Comparison of ENCODE assay signal across 8 cellular contexts in genomic region chr6:52577022-52577777, GRCh38. TPM values are rescaled to one million over a fixed set of nuclear protein-coding genes. Genes with fewer than 3 reads are reported as not detected.
DNase-seq lines count a peak whose midpoint lies in the region; ATAC-seq and TF ChIP-seq lines count a peak whose summit lies in the region.

A gene with protein sequence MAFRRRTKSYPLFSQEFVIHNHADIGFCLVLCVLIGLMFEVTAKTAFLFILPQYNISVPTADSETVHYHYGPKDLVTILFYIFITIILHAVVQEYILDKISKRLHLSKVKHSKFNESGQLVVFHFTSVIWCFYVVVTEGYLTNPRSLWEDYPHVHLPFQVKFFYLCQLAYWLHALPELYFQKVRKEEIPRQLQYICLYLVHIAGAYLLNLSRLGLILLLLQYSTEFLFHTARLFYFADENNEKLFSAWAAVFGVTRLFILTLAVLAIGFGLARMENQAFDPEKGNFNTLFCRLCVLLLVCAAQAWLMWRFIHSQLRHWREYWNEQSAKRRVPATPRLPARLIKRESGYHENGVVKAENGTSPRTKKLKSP (minus strand): TSS chr6:52577060. CDS start chr6:52576915, 145 bp downstream.

- H3K4me3 ChIP-seq in BE2C (ENCODE audit: low read depth, low read length) (peak within 1 kb of the TSS; percentile 53), endocrine pancreas (ENCODE audit: control insufficient read depth, insufficient read depth, low read length) (peak within 1 kb of the TSS; percentile 95)

- H3K36me3 ChIP-seq in BE2C = no peaks in the 10 kb centered on the region
- H3K36me3 ChIP-seq in endocrine pancreas (ENCODE audit: control insufficient read depth, insufficient read depth, low read length) = no peaks in the 10 kb centered on the region

- H3K4me1 ChIP-seq in BE2C (peaks cover 11% of the 10 kb centered on the region), endocrine pancreas (ENCODE audit: control insufficient read depth, insufficient read depth, low read length) (peaks cover 7% of the 10 kb centered on the region)

- H3K27me3 ChIP-seq in BE2C (no peaks in the 10 kb centered on the region), endocrine pancreas (ENCODE audit: control insufficient read depth, insufficient read depth, low read length) (no peaks in the 10 kb centered on the region)

- ATAC-seq in GM19035 (IDR thresholded peaks at IDR 0.05; ENCODE audit: unreplicated experiment) (peak; percentile 57), HG03280 (IDR thresholded peaks at IDR 0.05; ENCODE audit: unreplicated experiment) (peak; percentile 55)

- no peaks in the 10 kb centered on the region for H3K9me3 ChIP-seq in BE2C
- H3K9me3 ChIP-seq in endocrine pancreas (ENCODE audit: control insufficient read depth, low read length) = no peaks in the 10 kb centered on the region

- DNase-seq in BE2C (peak; percentile 92), NCI-H82 treated with DMSO at 0.1 percent for 48 hours (lab: John Stamatoyannopoulos, UW; ENCODE audit: unreplicated experiment) (peak; percentile 41), mesenteric fat pad (ENCODE audit: low spot score) (peak; percentile 94)
- DNase-seq in activated CD8-positive, alpha-beta memory T cell treated with anti-CD3 and anti-CD28 coated beads for 48 hours (ENCODE audit: low read depth in 2 of 3, low spot score in 2 of 3) = peak; percentile 20 to 42 (median 36)
- peak; percentile 47 for DNase-seq in stimulated activated CD8-positive, alpha-beta memory T cell treated with anti-CD3 and anti-CD28 coated beads, Interleukin-15, amount 100 ng/mL, for 24 hours (ENCODE audit: low read depth)

- peak within 1 kb of the TSS; percentile 96 for H3K9ac ChIP-seq in endocrine pancreas (ENCODE audit: control insufficient read depth, insufficient read depth, low read length)

- no peak for TF ChIP-seq CTCF in BE2C (IDR thresholded peaks at IDR 0.05; ENCODE audit: low read depth, low read length)

RNA-seq across cellular contexts. Expression of the gene that starts here (rescaled TPM):
- polyA plus RNA-seq in BE2C (2012; ENCODE audit: insufficient read depth, insufficient read length, low read depth) = 5.0 TPM
- total RNA-seq in mesenteric fat pad = 56.3 TPM

Comparison
In these comparisons a context has a peak if more than half of its experiments do, and no peak if none do; other contexts are left out.
1. Peak in every context shown above with its lines: DNase-seq, ATAC-seq and H3K4me3 ChIP-seq.
2. DNase-seq: peak in every context shown above with its lines; median percentile 94 in mesenteric fat pad; 92 in BE2C; 47 in stimulated activated CD8-positive, alpha-beta memory T cell treated with anti-CD3 and anti-CD28 coated beads, Interleukin-15, amount 100 ng/mL, for 24 hours; 41 in NCI-H82 treated with DMSO at 0.1 percent for 48 hours; 36 in activated CD8-positive, alpha-beta memory T cell treated with anti-CD3 and anti-CD28 coated beads for 48 hours.